ENCODE assay signal across 17 cellular contexts in genomic region chr9:27129221-27129620, GRCh38. TPM values are rescaled to one million over a fixed set of nuclear protein-coding genes. Genes with fewer than 3 reads are reported as not detected.
"Had no signal": no experiment of that assay in that cellular context is flagged by ENCODE, and none has a peak within 500 bp of the region (broad histone marks: within the 10 kb centered on the region; RNA-seq: fewer than 3 reads in every experiment).

No MANE protein-coding gene starts in this region.

- DNase-seq: colonic mucosa; dermis blood vessel endothelial cell; gastrocnemius medialis; heart right ventricle; left colon; occipital lobe; pancreas; right cardiac atrium; small intestine; stimulated activated CD4-positive, alpha-beta T cell treated with anti-CD3 and anti-CD28 coated beads, Interleukin-2, amount 100 ng/mL, for 48 hours; stimulated activated naive CD4-positive, alpha-beta T cell treated with Interleukin-2 at 50 U/mL for 16 hours; tibial artery; upper lobe of left lung; uterus had no signal

- H3K36me3 ChIP-seq: colonic mucosa, gastrocnemius medialis, heart right ventricle, pancreas, tibial artery, upper lobe of left lung, uterus had no signal

- H3K4me1 ChIP-seq: colonic mucosa had no signal

- H3K4me3 Mint-ChIP-seq: mesothelial cell of epicardium; natural killer cell treated with Interleukin-12 subunit alpha and Interleukin-12 subunit beta and Interleukin-15 and Interleukin-18, amount 100 ng/mL, for 72 hours had no signal

- H3K9me3 Mint-ChIP-seq: mesothelial cell of epicardium had no signal

- H3K4me3 ChIP-seq: colonic mucosa, gastrocnemius medialis, heart right ventricle, pancreas, tibial artery, upper lobe of left lung, uterus had no signal

- H3K27ac Mint-ChIP-seq: mesothelial cell of epicardium; natural killer cell treated with Interleukin-12 subunit alpha and Interleukin-12 subunit beta and Interleukin-15 and Interleukin-18, amount 100 ng/mL, for 72 hours; progenitor cell of endocrine pancreas had no signal

- H3K36me3 Mint-ChIP-seq: mesothelial cell of epicardium; natural killer cell treated with Interleukin-12 subunit alpha and Interleukin-12 subunit beta and Interleukin-15 and Interleukin-18, amount 100 ng/mL, for 72 hours had no signal

- H3K27ac ChIP-seq: colonic mucosa, gastrocnemius medialis, heart right ventricle, pancreas, tibial artery, uterus had no signal

- H3K9me3 ChIP-seq: colonic mucosa, gastrocnemius medialis, heart right ventricle, pancreas, tibial artery, upper lobe of left lung, uterus had no signal

- H3K27me3 ChIP-seq: colonic mucosa, gastrocnemius medialis, heart right ventricle, pancreas, tibial artery, upper lobe of left lung, uterus had no signal

- H3K4me1 Mint-ChIP-seq: mesothelial cell of epicardium had no signal

- ATAC-seq: gastrocnemius medialis; heart right ventricle; left colon; natural killer cell treated with Interleukin-12 subunit alpha and Interleukin-12 subunit beta and Interleukin-15 and Interleukin-18, amount 100 ng/mL, for 72 hours; pancreas; right cardiac atrium had no signal

- H3K27me3 Mint-ChIP-seq: natural killer cell treated with Interleukin-12 subunit alpha and Interleukin-12 subunit beta and Interleukin-15 and Interleukin-18, amount 100 ng/mL, for 72 hours; progenitor cell of endocrine pancreas had no signal

RNA-seq across cellular contexts. Expression of gene TEK, which starts 20.2 kb away (rescaled TPM):
- total RNA-seq: natural killer cell treated with Interleukin-12 subunit alpha and Interleukin-12 subunit beta and Interleukin-15 and Interleukin-18, amount 100 ng/mL, for 72 hours; progenitor cell of endocrine pancreas had no signal
